22 cellular contexts compared by ENCODE assay signal in the genomic region with DNA sequence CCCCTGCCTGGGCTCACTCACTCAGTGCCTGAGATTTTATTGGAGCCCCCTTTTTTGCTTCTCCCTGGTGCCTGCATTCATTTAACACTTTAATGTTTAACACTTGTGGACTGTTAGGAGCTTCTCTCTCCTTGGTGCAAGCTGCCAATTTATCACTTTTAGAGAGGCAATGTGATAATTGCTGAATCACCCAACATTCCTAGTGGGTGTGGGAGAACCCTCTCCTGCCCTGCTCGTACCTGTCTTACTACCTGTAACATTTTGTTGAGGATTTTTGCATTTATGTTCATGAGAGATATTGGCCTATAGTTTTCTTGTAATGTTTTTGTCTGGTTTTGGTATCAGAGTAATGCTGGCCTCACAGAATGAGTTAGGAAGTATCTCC. TPM values are rescaled to one million over a fixed set of nuclear protein-coding genes. Genes with fewer than 3 reads are reported as not detected.
DNase-seq lines count a peak whose midpoint lies in the region; ATAC-seq, FAIRE-seq and TF ChIP-seq lines count a peak whose summit lies in the region.
"Had no signal": no experiment of that assay in that cellular context is flagged by ENCODE, and none has a peak within 500 bp of the region (broad histone marks: within the 10 kb centered on the region; RNA-seq: fewer than 3 reads in every experiment).

No MANE protein-coding gene starts in this region.

- H3K27me3 ChIP-seq in K562 (ENCODE audit: control insufficient read depth in 2 of 2, insufficient read depth in 2 of 2, low read length in 2 of 2) (no peaks in the 10 kb centered on the region), gastrocnemius medialis (no peaks in the 10 kb centered on the region), endodermal cell (ENCODE audit: control insufficient read depth, insufficient read depth, low read length, poor library complexity, severe bottlenecking) (no peaks in the 10 kb centered on the region)
- H3K27me3 ChIP-seq: hepatocyte, transverse colon had no signal

- FAIRE-seq in K562 (lab: Jason Lieb, UNC): no peak
- FAIRE-seq: A204.1, GM12892 had no signal

- no peak overlapping the region for H3K9ac ChIP-seq in K562 (ENCODE audit: insufficient read depth in 1 of 2, low read depth in 2 of 2, low read length in 2 of 2)
- no peak overlapping the region for H3K9ac ChIP-seq in endodermal cell (ENCODE audit: extremely low read depth, low read length, poor library complexity, severe bottlenecking)
- H3K9ac ChIP-seq: parathyroid adenoma had no signal

- H3K4me3 Mint-ChIP-seq in activated CD8-positive, alpha-beta T cell treated with anti-CD3 and anti-CD28 coated beads for 36 hours: no peak overlapping the region
- no peak overlapping the region for H3K4me3 Mint-ChIP-seq in activated CD8-positive, alpha-beta T cell treated with anti-CD3 and anti-CD28 coated beads, Interleukin-2, amount 10 ng/mL, durations not matched to agents 7 days and 5 days
- no peak overlapping the region for H3K4me3 Mint-ChIP-seq in endodermal cell
- H3K4me3 Mint-ChIP-seq: activated CD4-positive, alpha-beta T cell treated with anti-CD3 and anti-CD28 coated beads, Interleukin-2, amount 10 ng/mL, durations not matched to agents 7 days and 5 days; natural killer cell had no signal

- H3K36me3 ChIP-seq in K562 (ENCODE audit: control insufficient read depth, insufficient read depth, low read length) (peaks cover 31% of the 10 kb centered on the region), gastrocnemius medialis (no peaks in the 10 kb centered on the region), endodermal cell (ENCODE audit: control insufficient read depth, insufficient read depth, low read length) (peaks cover 31% of the 10 kb centered on the region)

- peaks cover 72% of the 10 kb centered on the region for H3K4me1 Mint-ChIP-seq in activated CD8-positive, alpha-beta T cell treated with anti-CD3 and anti-CD28 coated beads for 36 hours (ENCODE audit: low read depth)
- H3K4me1 Mint-ChIP-seq in activated CD8-positive, alpha-beta T cell treated with anti-CD3 and anti-CD28 coated beads, Interleukin-2, amount 10 ng/mL, durations not matched to agents 7 days and 5 days (ENCODE audit: low read depth): peaks cover 42% of the 10 kb centered on the region
- H3K4me1 Mint-ChIP-seq in endodermal cell: peaks cover under 1% of the 10 kb centered on the region

- peaks cover 96% of the 10 kb centered on the region for H3K79me2 ChIP-seq in K562 (ENCODE audit: control insufficient read depth, insufficient read depth, low read length)

- H3K4me3 ChIP-seq in K562: no peak overlapping the region
- H3K4me3 ChIP-seq in gastrocnemius medialis: no peak overlapping the region
- H3K4me3 ChIP-seq in endodermal cell (ENCODE audit: low read length): no peak overlapping the region
- H3K4me3 ChIP-seq: coronary artery, hepatocyte, transverse colon had no signal

- no peak for DNase-seq in activated CD8-positive, alpha-beta T cell treated with anti-CD3 and anti-CD28 coated beads for 36 hours
- DNase-seq in activated CD8-positive, alpha-beta T cell treated with anti-CD3 and anti-CD28 coated beads, Interleukin-2, amount 10 ng/mL, durations not matched to agents 7 days and 5 days: no peak
- DNase-seq in HT-29 (ENCODE audit: low spot score) (peak; percentile 18), K562 (ENCODE audit: extremely low read depth in 1 of 4, low spot score in 3 of 4) (no peak), gastrocnemius medialis (no peak), posterior vena cava (ENCODE audit: low spot score) (no peak), endodermal cell (no peak)
- DNase-seq: activated CD4-positive, alpha-beta T cell treated with anti-CD3 and anti-CD28 coated beads, Interleukin-2, amount 10 ng/mL, durations not matched to agents 7 days and 5 days; C1 segment of cervical spinal cord; KG1; natural killer cell; NCI-H1092 treated with DMSO at 0.1 percent for 48 hours; NCI-H510A treated with DMSO at 0.1 percent for 48 hours; stimulated activated naive CD4-positive, alpha-beta T cell treated with Interleukin-2 at 50 U/mL for 16 hours; transverse colon had no signal

- H3K4me1 ChIP-seq in K562 (replicated peaks in 1 of 2; ENCODE audit: control insufficient read depth in 2 of 2, insufficient read depth in 2 of 2, low read length in 2 of 2) (peaks cover 22 to 65% of the 10 kb centered on the region in 2 experiments), gastrocnemius medialis (peaks cover 34 to 37% of the 10 kb centered on the region in 2 donors), endodermal cell (ENCODE audit: control insufficient read depth, insufficient read depth, low read length) (no peaks in the 10 kb centered on the region)
- H3K4me1 ChIP-seq: parathyroid adenoma had no signal

- no peak for TF ChIP-seq CTCF in activated CD8-positive, alpha-beta T cell treated with anti-CD3 and anti-CD28 coated beads for 36 hours (IDR thresholded peaks at IDR 0.05)
- no peak for TF ChIP-seq CTCF in K562 (IDR thresholded peaks at IDR 0.05 in 2 of 3, conservative IDR thresholded peaks at IDR 0.05 in 1 of 3; ENCODE audit: insufficient read depth in 2 of 3, low read depth in 1 of 3, low read length in 3 of 3)
- no peak for TF ChIP-seq CTCF in gastrocnemius medialis (IDR thresholded peaks at IDR 0.05 in 4 of 5, conservative IDR thresholded peaks at IDR 0.05 in 1 of 5)
- no peak for TF ChIP-seq CTCF in endodermal cell (conservative IDR thresholded peaks at IDR 0.05)

- H3K9me3 Mint-ChIP-seq in activated CD8-positive, alpha-beta T cell treated with anti-CD3 and anti-CD28 coated beads for 36 hours: peaks cover 28% of the 10 kb centered on the region
- peaks cover 36% of the 10 kb centered on the region for H3K9me3 Mint-ChIP-seq in activated CD8-positive, alpha-beta T cell treated with anti-CD3 and anti-CD28 coated beads, Interleukin-2, amount 10 ng/mL, durations not matched to agents 7 days and 5 days (ENCODE audit: insufficient read depth)
- H3K9me3 Mint-ChIP-seq in endodermal cell: peaks cover 38% of the 10 kb centered on the region

- no peaks in the 10 kb centered on the region for H3K27me3 Mint-ChIP-seq in activated CD8-positive, alpha-beta T cell treated with anti-CD3 and anti-CD28 coated beads for 36 hours
- H3K27me3 Mint-ChIP-seq in activated CD8-positive, alpha-beta T cell treated with anti-CD3 and anti-CD28 coated beads, Interleukin-2, amount 10 ng/mL, durations not matched to agents 7 days and 5 days (ENCODE audit: low read depth): no peaks in the 10 kb centered on the region
- no peaks in the 10 kb centered on the region for H3K27me3 Mint-ChIP-seq in endodermal cell (ENCODE audit: insufficient read depth)
- H3K27me3 Mint-ChIP-seq: activated CD4-positive, alpha-beta T cell treated with anti-CD3 and anti-CD28 coated beads, Interleukin-2, amount 10 ng/mL, durations not matched to agents 7 days and 5 days; activated naive CD8-positive, alpha-beta T cell had no signal

- intact Hi-C loops in activated CD8-positive, alpha-beta T cell treated with anti-CD3 and anti-CD28 coated beads for 36 hours (cut with micrococcal nuclease): no loop called here
- intact Hi-C loops in K562 (cut with micrococcal nuclease): no loop called here
- intact Hi-C loops in gastrocnemius medialis (cut with DNase I; ENCODE audit: low total_unique reads): no loop called here
- intact Hi-C loops in posterior vena cava (cut with DNase I): no loop called here

- peaks cover 75% of the 10 kb centered on the region for H3K36me3 Mint-ChIP-seq in activated CD8-positive, alpha-beta T cell treated with anti-CD3 and anti-CD28 coated beads for 36 hours (ENCODE audit: low read depth)
- H3K36me3 Mint-ChIP-seq in activated CD8-positive, alpha-beta T cell treated with anti-CD3 and anti-CD28 coated beads, Interleukin-2, amount 10 ng/mL, durations not matched to agents 7 days and 5 days (ENCODE audit: low read depth): peaks cover 82% of the 10 kb centered on the region
- peaks cover 62% of the 10 kb centered on the region for H3K36me3 Mint-ChIP-seq in endodermal cell (ENCODE audit: low read depth)

- H4K20me1 ChIP-seq in K562 (replicated peaks; ENCODE audit: control insufficient read depth, insufficient read depth, low read length): peaks cover 13% of the 10 kb centered on the region; the same call in 1 of the 2 replicates

- CTCF ChIA-PET in activated CD8-positive, alpha-beta T cell treated with anti-CD3 and anti-CD28 coated beads for 36 hours (lab: Charles Lee): no interaction called here
- CTCF ChIA-PET in activated CD8-positive, alpha-beta T cell treated with anti-CD3 and anti-CD28 coated beads, Interleukin-2, amount 10 ng/mL, durations not matched to agents 7 days and 5 days (lab: Charles Lee): interaction anchor here (1.7 kb wide), 1 partner anchor 13 kb away, joined by 4 read pairs; the partner anchor contains the start of gene STAM
- CTCF ChIA-PET in K562 (lab: Yijun Ruan, JAX; ENCODE audit: low intra/inter-chr PET ratio): no interaction called here

- H3K9me3 ChIP-seq in K562 (replicated peaks; ENCODE audit: control insufficient read depth, insufficient read depth, low read depth, low read length) (0 out of 2 replicates have a peak, but pooled peaks cover 2% of the 10 kb centered on the region), gastrocnemius medialis (no peaks in the 10 kb centered on the region), endodermal cell (ENCODE audit: control insufficient read depth, low read length) (peaks cover 50% of the 10 kb centered on the region)
- H3K9me3 ChIP-seq: transverse colon had no signal

- no peak for ATAC-seq in activated CD8-positive, alpha-beta T cell treated with anti-CD3 and anti-CD28 coated beads for 36 hours
- ATAC-seq in activated CD8-positive, alpha-beta T cell treated with anti-CD3 and anti-CD28 coated beads, Interleukin-2, amount 10 ng/mL, durations not matched to agents 7 days and 5 days: no peak
- ATAC-seq in K562 (peak; percentile 45), gastrocnemius medialis (no peak), HG03175 (IDR thresholded peaks at IDR 0.05; ENCODE audit: unreplicated experiment) (no peak)
- ATAC-seq: natural killer cell had no signal

- TF ChIP-seq POLR2A in K562 (conservative IDR thresholded peaks at IDR 0.05) (no peak), gastrocnemius medialis (IDR thresholded peaks at IDR 0.05) (no peak)

- in situ Hi-C loops in K562 (cut with MboI): no loop called here
- in situ Hi-C loops in gastrocnemius medialis (cut with MboI; ENCODE audit: low sequenced_read_pairs in 4 of 4): no loop called here

- peak overlapping the region; percentile 47 for H3K4me2 ChIP-seq in K562 (ENCODE audit: insufficient read depth, low read length)
- H3K4me2 ChIP-seq: hepatocyte had no signal

- H2AFZ ChIP-seq in K562 (ENCODE audit: low read depth, low read length): no peak overlapping the region
- H2AFZ ChIP-seq: hepatocyte, parathyroid adenoma had no signal

- TF ChIP-seq EP300 in K562 (IDR thresholded peaks at IDR 0.05; ENCODE audit: low read length): no peak

- peak overlapping the region; percentile 16 for H3K27ac Mint-ChIP-seq in activated CD8-positive, alpha-beta T cell treated with anti-CD3 and anti-CD28 coated beads for 36 hours
- no peak overlapping the region for H3K27ac Mint-ChIP-seq in activated CD8-positive, alpha-beta T cell treated with anti-CD3 and anti-CD28 coated beads, Interleukin-2, amount 10 ng/mL, durations not matched to agents 7 days and 5 days
- H3K27ac Mint-ChIP-seq in endodermal cell: no peak overlapping the region
- H3K27ac Mint-ChIP-seq: activated CD4-positive, alpha-beta T cell treated with anti-CD3 and anti-CD28 coated beads, Interleukin-2, amount 10 ng/mL, durations not matched to agents 7 days and 5 days had no signal

- no peak for TF ChIP-seq RAD21 in K562 (CRISPR knock-in tag; conservative IDR thresholded peaks at IDR 0.05 in 1 of 2, IDR thresholded peaks at IDR 0.05 in 1 of 2)

- no peaks in the 10 kb centered on the region for H3K9me1 ChIP-seq in K562 (ENCODE audit: control insufficient read depth, insufficient read depth, low read length)

- H3K27ac ChIP-seq in K562 (ENCODE audit: extremely low read depth, low read depth, low read length): peak overlapping the region; percentile 18; the same call in 1 of the 3 replicates
- peak overlapping the region; percentile 17 to 64 (median 38) for H3K27ac ChIP-seq in gastrocnemius medialis
- no peak overlapping the region for H3K27ac ChIP-seq in endodermal cell (ENCODE audit: low read depth, low read length)
- H3K27ac ChIP-seq: coronary artery, parathyroid adenoma, transverse colon had no signal

- 7% methylated on average over 1 of the region's 1 CpG for whole genome bisulfite sequencing in K562 (ENCODE audit: insufficient coverage, low coverage, missing lambda C conversion rate)
- WGBS in endodermal cell (ENCODE audit: insufficient coverage in 1 of 2, insufficient read length in 1 of 2), 2 experiments: 100% methylated on average over 1 of the region's 1 CpG; no CpG with 5 or more reads in 1 of the 2 experiments

- BruUV-seq in K562 (replicated peaks; lab: Mats Ljungman, UMichigan): no TSS peak

- POLR2A ChIA-PET in activated CD8-positive, alpha-beta T cell treated with anti-CD3 and anti-CD28 coated beads for 36 hours (lab: Charles Lee): no interaction called here
- POLR2A ChIA-PET in activated CD8-positive, alpha-beta T cell treated with anti-CD3 and anti-CD28 coated beads, Interleukin-2, amount 10 ng/mL, durations not matched to agents 7 days and 5 days (lab: Charles Lee): interaction anchor here (1.9 kb wide), 1 partner anchor 13 kb away, joined by 7 read pairs; the partner anchor contains the start of gene STAM
- POLR2A ChIA-PET in K562 (lab: Yijun Ruan, JAX): no interaction called here

RNA-seq across cellular contexts. Expression of gene STAM, which starts 13.2 kb away (rescaled TPM):
- 10 to 100 TPM; 21.6 to 24.5 TPM for total RNA-seq in activated CD8-positive, alpha-beta T cell treated with anti-CD3 and anti-CD28 coated beads for 36 hours
- total RNA-seq in activated CD8-positive, alpha-beta T cell treated with anti-CD3 and anti-CD28 coated beads, Interleukin-2, amount 10 ng/mL, durations not matched to agents 7 days and 5 days: 10 to 100 TPM; 20.8 to 21.9 TPM
- total RNA-seq in HT-29 (2014; rRNA removed; shearing (Covaris generic)): 10.7 and 21.5 TPM in 2 replicates
- 43.5 and 111 TPM in 2 replicates for total RNA-seq in K562 (2011; cell fraction: chromatin; rRNA removed; ENCODE audit: low replicate concordance)
- 26.8 and 30.9 TPM in 2 replicates for total RNA-seq in K562 (2011; cell fraction: nucleolus; rRNA removed)
- total RNA-seq in K562 (2011; cell fraction: nucleoplasm; rRNA removed): 39.2 and 43.8 TPM in 2 replicates
- total RNA-seq in K562 (2014; rRNA removed) (13.8 and 19.7 TPM in 2 replicates), K562 (2014; rRNA removed; fragmentation: Illumina TruSeq; extraction: Trizol) (30.9 and 32.5 TPM in 2 replicates), K562 (2015; rRNA removed; fragmentation: Illumina TruSeq; extraction: Trizol) (27.2 and 28.9 TPM in 2 replicates), K562 (2021) (25.1 and 26.7 TPM in 2 replicates), gastrocnemius medialis (10 to 100 TPM; 28.6 to 52.0 (median 35.2) TPM), posterior vena cava (10 to 100 TPM; 18.9 to 21.8 TPM), endodermal cell (10 to 100 TPM; 26.7 to 30.0 TPM)
- polyA plus RNA-seq in K562 (2011; rRNA removed) (26.4 and 30.5 TPM in 2 replicates), K562 (2014; fragmentation: Illumina TruSeq; extraction: Trizol) (28.7 and 33.5 TPM in 2 replicates), K562 (2014; fragmentation: Nextera tagmentation; extraction: Ambion mirVana) (10 to 100 TPM; 21.3 to 25.9 TPM), K562 (2014; rRNA removed) (17.8 and 20.1 TPM in 2 replicates)
- 20.9 and 24.4 TPM in 2 replicates for polyA plus RNA-seq in K562 (2011; cell fraction: cytosol; rRNA removed)
- 26.2 and 37.4 TPM in 2 replicates for polyA plus RNA-seq in K562 (2011; cell fraction: nucleus; rRNA removed)
- polyA plus RNA-seq in K562 (2012): 14.6 and 16.2 TPM in 2 replicates
- 53.1 and 55.6 TPM in 2 replicates for polyA minus RNA-seq in K562 (2011; rRNA and poly(A)+ RNA removed)
- 14.7 and 16.5 TPM in 2 replicates for polyA minus RNA-seq in K562 (2011; cell fraction: cytosol; rRNA and poly(A)+ RNA removed)
- 43.2 and 79.5 TPM in 2 replicates for polyA minus RNA-seq in K562 (2011; cell fraction: nucleus; rRNA and poly(A)+ RNA removed)
- 32.7 TPM for polyA plus RNA-seq in endodermal cell (2013, experiment 1 of 2)
- 36.1 TPM for polyA plus RNA-seq in endodermal cell (2013, experiment 2 of 2)

RNA-seq across cellular contexts. Expression of gene HACD1, which starts 39.9 kb away (rescaled TPM):
- total RNA-seq in activated CD8-positive, alpha-beta T cell treated with anti-CD3 and anti-CD28 coated beads for 36 hours: 1 to 10 TPM; 2.6 to 2.8 TPM
- 1 to 10 TPM in 1 of 2 experiments, under 1 TPM in 1; 0.40 to 1.1 TPM for total RNA-seq in activated CD8-positive, alpha-beta T cell treated with anti-CD3 and anti-CD28 coated beads, Interleukin-2, amount 10 ng/mL, durations not matched to agents 7 days and 5 days
- total RNA-seq in HT-29 (2014; rRNA removed; shearing (Covaris generic)): 28.9 and 35.8 TPM in 2 replicates
- total RNA-seq in K562 (2011; cell fraction: chromatin; rRNA removed; ENCODE audit: low replicate concordance): 2.8 and 4.8 TPM in 2 replicates
- total RNA-seq in K562 (2011; cell fraction: nucleolus; rRNA removed): 1.3 and 2.0 TPM in 2 replicates
- 3.2 and 4.5 TPM in 2 replicates for total RNA-seq in K562 (2011; cell fraction: nucleoplasm; rRNA removed)
- total RNA-seq in K562 (2014; rRNA removed): 2.2 and 2.5 TPM in 2 replicates
- total RNA-seq in K562 (2014; rRNA removed; fragmentation: Illumina TruSeq; extraction: Trizol): 2.0 and 2.4 TPM in 2 replicates
- 2.0 and 2.5 TPM in 2 replicates for total RNA-seq in K562 (2015; rRNA removed; fragmentation: Illumina TruSeq; extraction: Trizol)
- total RNA-seq in K562 (2021): 1.1 and 2.4 TPM in 2 replicates
- polyA plus RNA-seq in K562 (2011; rRNA removed): 2.4 and 4.5 TPM in 2 replicates
- 1.5 and 1.7 TPM in 2 replicates for polyA plus RNA-seq in K562 (2011; cell fraction: cytosol; rRNA removed)
- polyA plus RNA-seq in K562 (2011; cell fraction: nucleus; rRNA removed): 2.4 TPM in 2 replicates
- 2.3 and 2.6 TPM in 2 replicates for polyA plus RNA-seq in K562 (2012)
- 1.8 and 1.9 TPM in 2 replicates for polyA plus RNA-seq in K562 (2014; fragmentation: Illumina TruSeq; extraction: Trizol)
- polyA plus RNA-seq in K562 (2014; fragmentation: Nextera tagmentation; extraction: Ambion mirVana): 1 to 10 TPM in 1 of 2 experiments, under 1 TPM in 1; 0.99 to 1.0 TPM
- 4.2 and 4.3 TPM in 2 replicates for polyA plus RNA-seq in K562 (2014; rRNA removed)
- polyA minus RNA-seq in K562 (2011; rRNA and poly(A)+ RNA removed): 1.2 and 2.1 TPM in 2 replicates
- polyA minus RNA-seq in K562 (2011; cell fraction: cytosol; rRNA and poly(A)+ RNA removed): not detected in 2 replicates
- 0.54 and 1.2 TPM in 2 replicates for polyA minus RNA-seq in K562 (2011; cell fraction: nucleus; rRNA and poly(A)+ RNA removed)
- 10 to 100 TPM; 16.5 to 73.4 (median 44.3) TPM for total RNA-seq in gastrocnemius medialis
- total RNA-seq in posterior vena cava: 10 to 100 TPM; 51.3 to 83.0 TPM
- 10 to 100 TPM; 25.6 to 34.1 TPM for total RNA-seq in endodermal cell
- 19.4 TPM for polyA plus RNA-seq in endodermal cell (2013, experiment 1 of 2)
- polyA plus RNA-seq in endodermal cell (2013, experiment 2 of 2): 22.1 TPM
